ENCODE assay signal across 8 cellular contexts in the genomic region with DNA sequence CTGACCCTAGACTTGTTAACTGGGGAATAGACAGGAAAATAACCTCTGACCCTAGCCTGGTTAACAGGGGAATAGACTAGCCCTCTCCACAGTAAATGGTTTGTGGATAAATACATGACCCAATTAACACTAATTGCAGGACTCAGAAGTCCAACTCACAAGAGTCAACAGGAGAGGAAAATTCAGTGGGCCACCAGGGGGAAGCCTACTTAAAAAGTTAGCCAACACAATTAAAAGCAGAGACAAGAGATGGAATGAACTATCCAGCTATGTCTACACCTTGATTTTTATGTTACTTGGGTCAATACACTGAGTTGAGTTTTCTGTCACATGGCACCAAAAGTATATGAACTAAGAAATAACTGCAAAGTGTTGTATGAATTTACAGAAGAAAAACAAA.
DNase-seq lines count a peak whose midpoint lies in the region; ATAC-seq and TF ChIP-seq lines count a peak whose summit lies in the region.

No MANE protein-coding gene starts in this region.

- ATAC-seq in GM18519 (IDR thresholded peaks at IDR 0.05; ENCODE audit: low FRiP score, unreplicated experiment) (peak; percentile 62), gastroesophageal sphincter (no peak), HG03139 (IDR thresholded peaks at IDR 0.05; ENCODE audit: unreplicated experiment) (no peak)

- no peaks in the 10 kb centered on the region for H3K27me3 ChIP-seq in gastroesophageal sphincter

- H3K4me3 ChIP-seq in LNCaP clone FGC (ENCODE audit: low read depth, low read length) (no peak overlapping the region), gastroesophageal sphincter (no peak overlapping the region)

- H3K27ac ChIP-seq in 22Rv1 (no peak overlapping the region), gastroesophageal sphincter (no peak overlapping the region)

- no peaks in the 10 kb centered on the region for H3K9me3 ChIP-seq in gastroesophageal sphincter

- TF ChIP-seq EP300 in gastroesophageal sphincter (IDR thresholded peaks at IDR 0.05): no peak

- no peaks in the 10 kb centered on the region for H3K36me3 ChIP-seq in gastroesophageal sphincter

- no peak for TF ChIP-seq POLR2A in gastroesophageal sphincter (IDR thresholded peaks at IDR 0.05)

- DNase-seq in LNCaP clone FGC (ENCODE audit: low read depth) (no peak), activated T-cell treated with anti-CD3 and anti-CD28 coated beads for 24 hours (ENCODE audit: low read depth) (peak; percentile 38), SKM-1 (lab: John Stamatoyannopoulos, UW; ENCODE audit: unreplicated experiment) (no peak)
- peak; percentile 41 for DNase-seq in stimulated activated CD4-positive, alpha-beta T cell treated with anti-CD3 and anti-CD28 coated beads, Interleukin-1b, Interleukin-23, amount 100 ng/mL, for 48 hours

- H3K4me1 ChIP-seq in gastroesophageal sphincter: no peaks in the 10 kb centered on the region

- peak; percentile 42; the same call in 1 of the 2 replicates for TF ChIP-seq CTCF in 22Rv1 (IDR thresholded peaks at IDR 0.05)
- peak; percentile 33; the same call in 1 of the 2 replicates for TF ChIP-seq CTCF in LNCaP clone FGC (IDR thresholded peaks at IDR 0.05; ENCODE audit: control insufficient read depth, extremely low read depth, insufficient read depth)
- TF ChIP-seq CTCF in gastroesophageal sphincter (IDR thresholded peaks at IDR 0.05): peak in 3 of 4 experiments; percentile 32 to 46 (median 39)

Comparison
In these comparisons a context has a peak if more than half of its experiments do, and no peak if none do; other contexts are left out.
1. DNase-seq: peak in activated T-cell treated with anti-CD3 and anti-CD28 coated beads for 24 hours (single experiment) and stimulated activated CD4-positive, alpha-beta T cell treated with anti-CD3 and anti-CD28 coated beads, Interleukin-1b, Interleukin-23, amount 100 ng/mL, for 48 hours (single experiment); none in LNCaP clone FGC (single experiment) and SKM-1 (single experiment).
2. Peak in every context shown above with its lines, with median percentiles within 50 percentile points of each other: CTCF ChIP-seq.